Comparison of ENCODE assay signal across 9 cellular contexts in the genomic region with DNA sequence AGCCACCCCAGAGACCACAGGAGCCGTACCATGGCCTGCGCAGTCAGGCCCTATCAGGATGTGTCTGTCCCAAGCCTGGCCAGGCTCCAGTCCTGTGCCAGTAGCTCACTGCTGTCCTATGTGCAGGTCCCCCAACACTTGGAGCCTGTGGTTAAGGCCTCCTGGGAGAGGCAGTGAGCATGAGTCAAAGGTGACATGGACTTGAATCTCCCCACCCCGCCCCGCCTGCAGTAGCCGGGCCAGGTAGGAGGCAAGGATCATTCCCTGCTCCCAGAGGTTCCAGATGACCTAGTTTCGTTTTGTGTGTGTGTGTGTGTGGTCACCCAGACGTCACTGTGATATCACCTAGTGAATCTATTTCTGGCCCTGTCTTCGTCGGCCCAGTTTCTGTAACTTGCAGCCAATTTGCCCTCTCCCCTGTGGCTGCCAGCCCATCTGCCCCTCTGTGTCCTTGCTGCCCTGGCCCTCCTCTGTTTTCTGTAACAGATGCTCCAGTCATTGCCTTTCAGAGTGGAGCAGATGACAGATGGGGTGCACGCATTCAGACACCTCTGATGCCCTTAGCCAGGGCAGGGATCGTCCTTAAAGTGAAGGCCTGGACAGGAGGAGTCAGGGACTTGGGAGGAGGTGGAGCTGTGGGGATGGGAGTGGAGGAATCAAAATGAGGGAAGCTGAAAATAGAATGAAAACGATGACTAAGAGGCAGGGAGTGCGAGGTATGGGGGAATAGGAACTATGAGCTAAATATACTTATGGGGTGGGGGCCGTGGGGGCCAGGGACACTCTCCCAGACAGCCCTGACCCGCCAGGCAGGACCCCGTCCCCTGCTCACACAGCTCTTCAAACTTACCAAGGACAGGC. TPM values are rescaled to one million over a fixed set of nuclear protein-coding genes. Genes with fewer than 3 reads are reported as not detected.
DNase-seq lines count a peak whose midpoint lies in the region; TF ChIP-seq lines count a peak whose summit lies in the region.
"Had no signal": no experiment of that assay in that cellular context is flagged by ENCODE, and none has a peak within 500 bp of the region (broad histone marks: within the 10 kb centered on the region; RNA-seq: fewer than 3 reads in every experiment).

No MANE protein-coding gene starts in this region.

- intact Hi-C loops in Calu3 (cut with micrococcal nuclease; ENCODE audit: unreplicated experiment) = no loop called here

- no peak overlapping the region for H3K4me3 Mint-ChIP-seq in Calu3 (ENCODE audit: low read depth, unreplicated experiment)

- H3K27me3 Mint-ChIP-seq in Calu3 (ENCODE audit: unreplicated experiment) = peaks cover 44% of the 10 kb centered on the region

- TF ChIP-seq CTCF in Calu3 (IDR thresholded peaks at IDR 0.05; ENCODE audit: unreplicated experiment) = no peak

- peaks cover 10% of the 10 kb centered on the region for H3K4me1 Mint-ChIP-seq in Calu3 (ENCODE audit: low read depth, unreplicated experiment)

- H3K36me3 Mint-ChIP-seq in Calu3 (ENCODE audit: insufficient read depth, unreplicated experiment) = no peaks in the 10 kb centered on the region

- DNase-seq in Calu3 = peak; percentile 19
- DNase-seq in NCI-H446 (lab: John Stamatoyannopoulos, UW) = peak; percentile 55 to 88
- peak; percentile 32 for DNase-seq in dedifferentiated amniotic fluid mesenchymal stem cell (ENCODE audit: extremely low spot score)
- DNase-seq in myocyte (ENCODE audit: low read depth) = peak; percentile 89
- no peak for DNase-seq in inferior parietal cortex (ENCODE audit: extremely low spot score)
- no peak for DNase-seq in dermis blood vessel endothelial cell
- no peak for DNase-seq in stimulated activated CD8-positive, alpha-beta memory T cell treated with anti-CD3 and anti-CD28 coated beads, Interleukin-4, amount 100 ng/mL, for 48 hours
- no peak for DNase-seq in COR-L47 (lab: John Stamatoyannopoulos, UW)
- DNase-seq: stimulated activated CD4-positive, alpha-beta T cell treated with anti-CD3 and anti-CD28 coated beads, Interleukin-15, amount 100 ng/mL, for 24 hours had no signal

- no TSS peak for BruUV-seq in Calu3 (replicated peaks; lab: Mats Ljungman, UMichigan)

- H3K9me3 Mint-ChIP-seq in Calu3 (ENCODE audit: low read depth, unreplicated experiment) = no peaks in the 10 kb centered on the region

- CTCF ChIA-PET in Calu3 (lab: Charles Lee) = interaction anchor here (0.6 kb wide), 1 partner anchor 110 kb away, joined by 5 read pairs; no protein-coding TSS in a partner anchor

- H3K27ac Mint-ChIP-seq in Calu3 (ENCODE audit: unreplicated experiment) = no peak overlapping the region

RNA-seq across cellular contexts. Expression of a gene that starts 37.4 kb away (rescaled TPM):
- 0.90 and 1.8 TPM in 2 replicates for total RNA-seq in Calu3 (2022)
- 0.05 TPM in 1 of 2 replicates, not detected in the other for total RNA-seq in myocyte
- polyA plus RNA-seq in myocyte (2012) = 0.59 TPM
- 0.34 TPM in 1 of 2 replicates, not detected in the other for total RNA-seq in dermis blood vessel endothelial cell

Comparison
In these comparisons a context has a peak if more than half of its experiments do, and no peak if none do; other contexts are left out.
1. DNase-seq: peak in Calu3 (single experiment), NCI-H446 (2 of 2), dedifferentiated amniotic fluid mesenchymal stem cell (single experiment) and myocyte (single experiment); none in inferior parietal cortex (single experiment), dermis blood vessel endothelial cell (single experiment), stimulated activated CD8-positive, alpha-beta memory T cell treated with anti-CD3 and anti-CD28 coated beads, Interleukin-4, amount 100 ng/mL, for 48 hours (single experiment) and COR-L47 (single experiment).